In the genomic region with DNA sequence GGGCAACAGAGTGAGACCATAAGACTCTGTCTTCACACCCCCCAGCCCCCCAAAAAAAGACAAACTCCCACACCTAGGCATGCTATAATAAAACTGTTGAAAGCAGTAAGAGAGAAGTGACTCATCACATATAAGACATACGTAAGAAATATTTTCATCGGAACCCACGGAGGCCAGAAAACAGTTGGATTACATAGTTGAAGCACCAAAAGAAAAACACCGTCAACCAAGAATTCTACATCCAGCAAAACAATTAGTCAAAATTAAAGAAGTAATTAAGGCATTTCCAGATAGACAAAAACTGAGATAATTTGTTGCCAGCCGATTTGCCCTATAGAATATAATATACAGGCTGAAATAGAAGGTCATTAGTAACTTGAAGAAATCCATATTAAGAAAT, we compare ENCODE assay signal across 15 cellular contexts.
"Had no signal": no experiment of that assay in that cellular context is flagged by ENCODE, and none has a peak within 500 bp of the region (broad histone marks: within the 10 kb centered on the region; RNA-seq: fewer than 3 reads in every experiment).

No MANE protein-coding gene starts in this region.

- H2AFZ ChIP-seq: parathyroid adenoma had no signal

- H3K27ac ChIP-seq: breast epithelium, dorsolateral prefrontal cortex, parathyroid adenoma had no signal

- H3K27me3 ChIP-seq: breast epithelium had no signal

- H3K9ac ChIP-seq: parathyroid adenoma had no signal

- H3K36me3 ChIP-seq: breast epithelium had no signal

- H3K79me2 ChIP-seq: parathyroid adenoma had no signal

- H3K4me1 ChIP-seq: breast epithelium, parathyroid adenoma had no signal

- H3K4me3 ChIP-seq: breast epithelium, dorsolateral prefrontal cortex, mucosa of descending colon had no signal

- DNase-seq: activated CD4-positive, alpha-beta T cell treated with anti-CD3 and anti-CD28 coated beads, Interleukin-2, amount 10 ng/mL, durations not matched to agents 24 days and 14 days; activated CD4-positive, CD25-positive, alpha-beta regulatory T cell; activated CD8-positive, alpha-beta memory T cell treated with anti-CD3 and anti-CD28 coated beads, Interleukin-2, amount 50 U/mL, for 48 hours; activated gamma-delta T cell treated with Interleukin-2 at 50 U/mL for 16 hours; dorsolateral prefrontal cortex; head of caudate nucleus; islet precursor cell; mucosa of descending colon; naive thymus-derived CD8-positive, alpha-beta T cell; stimulated activated CD4-positive, alpha-beta T cell treated with anti-CD3 and anti-CD28 coated beads, Interleukin-15, amount 100 ng/mL, for 24 hours; stimulated activated CD4-positive, alpha-beta T cell treated with anti-CD3 and anti-CD28 coated beads, Interleukin-4, amount 100 ng/mL, for 1 hour; stimulated activated naive B cell treated with anti-CD40 and anti-IgM and Interleukin-4, amounts not matched to agents 10 μg/mL and 1 μg/mL and 100 μg/mL, for 72 hours had no signal

- ATAC-seq: left lobe of liver; mucosa of descending colon; naive thymus-derived CD8-positive, alpha-beta T cell; stimulated activated naive B cell treated with anti-CD40 and anti-IgM and Interleukin-4, amounts not matched to agents 10 μg/mL and 1 μg/mL and 100 μg/mL, for 72 hours had no signal
